10 cellular contexts compared by ENCODE assay signal in genomic region chr1:9881838-9882249, GRCh38. TPM values are rescaled to one million over a fixed set of nuclear protein-coding genes. Genes with fewer than 3 reads are reported as not detected.
DNase-seq lines count a peak whose midpoint lies in the region; ATAC-seq and TF ChIP-seq lines count a peak whose summit lies in the region.
"Had no signal": no experiment of that assay in that cellular context is flagged by ENCODE, and none has a peak within 500 bp of the region (broad histone marks: within the 10 kb centered on the region; RNA-seq: fewer than 3 reads in every experiment).

No MANE protein-coding gene starts in this region.

- H3K14ac ChIP-seq in H9 (ENCODE audit: insufficient read depth, low read length), result no peak overlapping the region

- WGBS in H9 (ENCODE audit: extremely low coverage, insufficient read length, low lambda C conversion rate), result no CpG with 5 or more reads among the region's 2 CpGs

- no peak for TF ChIP-seq CTCF in H9 (conservative IDR thresholded peaks at IDR 0.05)
- no peak for TF ChIP-seq CTCF in fibroblast of the aortic adventitia (IDR thresholded peaks at IDR 0.05; ENCODE audit: insufficient read depth, low read length)

- no peak overlapping the region for H3K4me3 ChIP-seq in fibroblast of the aortic adventitia (ENCODE audit: low read depth, low read length)

- H2BK12ac ChIP-seq in H9 (ENCODE audit: insufficient read length, low read depth, low read length), result no peak overlapping the region

- H3K56ac ChIP-seq in H9 (ENCODE audit: insufficient read length, low read depth, low read length), result no peak overlapping the region

- H3T11ph ChIP-seq in H9 (ENCODE audit: low read length), result no peak overlapping the region

- no peak overlapping the region for H4K5ac ChIP-seq in H9 (ENCODE audit: insufficient read length, low read depth, low read length)

- no peak overlapping the region for H4K8ac ChIP-seq in H9 (replicated peaks; ENCODE audit: insufficient read length, low read depth, low read length)

- no peak overlapping the region for H3K23ac ChIP-seq in H9 (ENCODE audit: insufficient read length, low read depth, low read length)

- no peaks in the 10 kb centered on the region for H3K9me3 ChIP-seq in H9 (ENCODE audit: control insufficient read depth, low read depth, low read length)

- no peak overlapping the region for H3K4ac ChIP-seq in H9 (ENCODE audit: low read depth, low read length)

- DNase-seq in ACHN, result peak; percentile 76
- no peak for DNase-seq in H9
- DNase-seq in UCSD-AML1 (lab: John Stamatoyannopoulos, UW; ENCODE audit: unreplicated experiment), result peak; percentile 58
- peak; percentile 63 for DNase-seq in fibroblast of the aortic adventitia (ENCODE audit: low read depth)
- DNase-seq in NCI-H146 treated with DMSO at 0.1 percent for 48 hours (lab: John Stamatoyannopoulos, UW; ENCODE audit: unreplicated experiment), result no peak
- DNase-seq in effector CD8-positive, alpha-beta T cell (lab: John Stamatoyannopoulos, UW), result no peak
- DNase-seq in stimulated activated CD4-positive, alpha-beta T cell treated with anti-CD3 and anti-CD28 coated beads, Interleukin-1b, Interleukin-23, amount 100 ng/mL, for 48 hours, result no peak
- DNase-seq: NCI-H1417 had no signal

- H3K4me2 ChIP-seq in H9 (ENCODE audit: insufficient read depth, insufficient read length, low read length), result no peak overlapping the region

- peak overlapping the region in 2 of 3 experiments; percentile 8 to 29; a peak in 3 of 7 replicates for H3K27ac Mint-ChIP-seq in H9
- H3K27ac Mint-ChIP-seq: activated naive CD4-positive, alpha-beta T cell treated with anti-CD3 and anti-CD28 coated beads, Interleukin-2, amount 50 U/mL, for 24 hours had no signal

- no peaks in the 10 kb centered on the region for H3K4me1 ChIP-seq in H9 (ENCODE audit: insufficient read depth, low read length)

- H2BK120ac ChIP-seq in H9 (ENCODE audit: low read depth, low read length, poor library complexity, severe bottlenecking), result no peak overlapping the region

- no peaks in the 10 kb centered on the region for H3K9me3 Mint-ChIP-seq in H9
- H3K9me3 Mint-ChIP-seq: activated naive CD4-positive, alpha-beta T cell treated with anti-CD3 and anti-CD28 coated beads, Interleukin-2, amount 50 U/mL, for 24 hours had no signal

- H2BK5ac ChIP-seq in H9 (ENCODE audit: insufficient read length, low read length), result no peak overlapping the region

- H3K27me3 ChIP-seq in H9 (ENCODE audit: insufficient read depth, low read length), result no peaks in the 10 kb centered on the region

- no peaks in the 10 kb centered on the region for H3K27me3 Mint-ChIP-seq in H9 (ENCODE audit: low read depth)
- H3K27me3 Mint-ChIP-seq: activated naive CD4-positive, alpha-beta T cell treated with anti-CD3 and anti-CD28 coated beads, Interleukin-2, amount 50 U/mL, for 24 hours had no signal

- no peak overlapping the region for H3K27ac ChIP-seq in H9 (ENCODE audit: insufficient read length, low read depth, low read length)

- peaks cover 3 to 13% (median 7%) of the 10 kb centered on the region in 3 experiments; a peak in 3 of 7 replicates for H3K36me3 Mint-ChIP-seq in H9 (ENCODE audit: insufficient read depth in 1 of 3, low read depth in 3 of 3)
- H3K36me3 Mint-ChIP-seq: activated naive CD4-positive, alpha-beta T cell treated with anti-CD3 and anti-CD28 coated beads, Interleukin-2, amount 50 U/mL, for 24 hours had no signal

- no peak for ATAC-seq in GM18502 (IDR thresholded peaks at IDR 0.05; ENCODE audit: poor library complexity, unreplicated experiment)

- no peaks in the 10 kb centered on the region for H3K79me1 ChIP-seq in H9 (ENCODE audit: insufficient read depth, low read depth, low read length, poor library complexity, severe bottlenecking)

- no peak overlapping the region for H2AFZ ChIP-seq in H9 (ENCODE audit: low read length)

- H2BK15ac ChIP-seq in H9 (ENCODE audit: low read depth, low read length), result no peak overlapping the region

- in situ Hi-C loops in ACHN (cut with HindIII; ENCODE audit: low pct_ligation_motif_present, low pct_unique_long_range_greater_than_20kb, low sequenced_read_pairs), result no loop called here

- no peak overlapping the region for H2AK5ac ChIP-seq in H9 (ENCODE audit: insufficient read length, low read length)

- H3K9ac ChIP-seq in H9 (ENCODE audit: extremely low read depth, insufficient read length, low read length), result no peak overlapping the region

- peaks cover 6 to 18% of the 10 kb centered on the region in 2 experiments for H3K4me1 Mint-ChIP-seq in H9

- no peak overlapping the region for H3K4me3 Mint-ChIP-seq in H9
- H3K4me3 Mint-ChIP-seq: activated naive CD4-positive, alpha-beta T cell treated with anti-CD3 and anti-CD28 coated beads, Interleukin-2, amount 50 U/mL, for 24 hours had no signal

- no peaks in the 10 kb centered on the region for H3K79me2 ChIP-seq in H9 (ENCODE audit: insufficient read depth, low read length)

- H4K20me1 ChIP-seq in H9 (ENCODE audit: control insufficient read depth, insufficient read depth, insufficient read length), result peaks cover 3% of the 10 kb centered on the region

- H3K18ac ChIP-seq in H9 (ENCODE audit: insufficient read length, low read depth, low read length), result no peak overlapping the region

- no peaks in the 10 kb centered on the region for H3K23me2 ChIP-seq in H9 (ENCODE audit: insufficient read length, low read depth, low read length, poor library complexity, severe bottlenecking)

- no peak overlapping the region for H2BK20ac ChIP-seq in H9 (ENCODE audit: low read depth, low read length, poor library complexity, severe bottlenecking)

- H4K91ac ChIP-seq in H9 (ENCODE audit: insufficient read length, low read depth, low read length), result no peak overlapping the region

RNA-seq across cellular contexts. Expression of gene CTNNBIP1, which starts 28.2 kb away (rescaled TPM):
- total RNA-seq in H9 (2021), result 43.0 and 44.4 TPM in 2 replicates
- total RNA-seq in fibroblast of the aortic adventitia (ENCODE audit: low replicate concordance), result 11.9 and 12.3 TPM in 2 replicates

RNA-seq across cellular contexts. Expression of gene CLSTN1, which starts 58.1 kb away (rescaled TPM):
- total RNA-seq in H9 (2021) (100 and 101 TPM in 2 replicates), fibroblast of the aortic adventitia (ENCODE audit: low replicate concordance) (53.0 and 61.5 TPM in 2 replicates)

Comparison
In these comparisons a context has a peak if more than half of its experiments do, and no peak if none do; other contexts are left out.
1. DNase-seq: peak in ACHN (single experiment), UCSD-AML1 (single experiment) and fibroblast of the aortic adventitia (single experiment); none in H9 (single experiment), NCI-H146 treated with DMSO at 0.1 percent for 48 hours (single experiment), effector CD8-positive, alpha-beta T cell (single experiment) and stimulated activated CD4-positive, alpha-beta T cell treated with anti-CD3 and anti-CD28 coated beads, Interleukin-1b, Interleukin-23, amount 100 ng/mL, for 48 hours (single experiment).